Comparison of ENCODE assay signal across 1 cellular context in genomic region chr11:1882265-1883238, GRCh38.
TF ChIP-seq lines count a peak whose summit lies in the region.

No MANE protein-coding gene starts in this region.

TF ChIP-seq in K562, 482 proteins besides CTCF, POLR2A, EP300 and RAD21 (continued from another document and continues in another):
- TF ChIP-seq, protein P1, sequence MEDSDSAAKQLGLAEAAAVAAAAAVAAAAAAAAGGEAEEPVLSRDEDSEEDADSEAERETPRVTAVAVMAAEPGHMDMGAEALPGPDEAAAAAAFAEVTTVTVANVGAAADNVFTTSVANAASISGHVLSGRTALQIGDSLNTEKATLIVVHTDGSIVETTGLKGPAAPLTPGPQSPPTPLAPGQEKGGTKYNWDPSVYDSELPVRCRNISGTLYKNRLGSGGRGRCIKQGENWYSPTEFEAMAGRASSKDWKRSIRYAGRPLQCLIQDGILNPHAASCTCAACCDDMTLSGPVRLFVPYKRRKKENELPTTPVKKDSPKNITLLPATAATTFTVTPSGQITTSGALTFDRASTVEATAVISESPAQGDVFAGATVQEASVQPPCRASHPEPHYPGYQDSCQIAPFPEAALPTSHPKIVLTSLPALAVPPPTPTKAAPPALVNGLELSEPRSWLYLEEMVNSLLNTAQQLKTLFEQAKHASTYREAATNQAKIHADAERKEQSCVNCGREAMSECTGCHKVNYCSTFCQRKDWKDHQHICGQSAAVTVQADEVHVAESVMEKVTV (CRISPR knock-in tag; IDR thresholded peaks at IDR 0.05): peak; percentile 64
- TF ChIP-seq FOXA3 (CRISPR knock-in tag; conservative IDR thresholded peaks at IDR 0.05 in 1 of 2, IDR thresholded peaks at IDR 0.05 in 1 of 2) (no peak), CC2D1A (IDR thresholded peaks at IDR 0.05) (0 out of 2 replicates have a peak, but pooled peaks have one; percentile 28), MEF2A (IDR thresholded peaks at IDR 0.05; ENCODE audit: control insufficient read depth, low read depth, low read length) (no peak), TSC22D4 (tag; IDR thresholded peaks at IDR 0.05) (no peak), ZMIZ1 (IDR thresholded peaks at IDR 0.05; ENCODE audit: low read depth in 2 of 2, low read length in 2 of 2) (no peak), HMGN3 (IDR thresholded peaks at IDR 0.05; ENCODE audit: borderline replicate concordance, extremely low read depth, insufficient read length, low read depth, low read length) (peak; percentile 42), PCBP2 (IDR thresholded peaks at IDR 0.05; ENCODE audit: low read depth, low read length, poor library complexity, severe bottlenecking) (no peak), ZNF449 (CRISPR knock-in tag; IDR thresholded peaks at IDR 0.05) (no peak), CEBPG (CRISPR knock-in tag; IDR thresholded peaks at IDR 0.05) (no peak), CEBPG (tag; conservative IDR thresholded peaks at IDR 0.05 in 1 of 2, IDR thresholded peaks at IDR 0.05 in 1 of 2) (no peak), IRF1 (CRISPR knock-in tag; IDR thresholded peaks at IDR 0.05; ENCODE audit: borderline replicate concordance) (no peak), ZKSCAN3 (CRISPR knock-in tag; IDR thresholded peaks at IDR 0.05) (no peak), CREB1 (IDR thresholded peaks at IDR 0.05) (no peak), CREB1 (CRISPR knock-in tag; IDR thresholded peaks at IDR 0.05) (no peak), GABPB2 (CRISPR knock-in tag; conservative IDR thresholded peaks at IDR 0.05) (no peak), ILK (tag; IDR thresholded peaks at IDR 0.05; ENCODE audit: borderline replicate concordance, low read depth) (no peak), FIP1L1 (IDR thresholded peaks at IDR 0.05; ENCODE audit: low read depth, low read length, poor library complexity, severe bottlenecking) (no peak), TCFL5 (CRISPR knock-in tag; conservative IDR thresholded peaks at IDR 0.05) (no peak), YY1 (IDR thresholded peaks at IDR 0.05; ENCODE audit: borderline replicate concordance in 1 of 3, control insufficient read depth in 1 of 3, extremely low read depth in 1 of 3, insufficient read depth in 3 of 3, insufficient read length in 1 of 3, insufficient replicate concordance in 2 of 3, low read depth in 1 of 3, low read length in 2 of 3) (peak in 2 of 3 experiments; percentile 39 to 61), GABPB1 (CRISPR knock-in tag; IDR thresholded peaks at IDR 0.05) (peak; percentile 56), MAZ (CRISPR knock-in tag; conservative IDR thresholded peaks at IDR 0.05 in 1 of 2, IDR thresholded peaks at IDR 0.05 in 1 of 2) (peak; percentile 30 to 38; a peak in 1 of 4 replicates), NCOA4 (IDR thresholded peaks at IDR 0.05; ENCODE audit: partially characterized antibody) (no peak), ATF7 (IDR thresholded peaks at IDR 0.05) (no peak), E2F3 (CRISPR knock-in tag; IDR thresholded peaks at IDR 0.05) (no peak), STAG1 (CRISPR knock-in tag; IDR thresholded peaks at IDR 0.05; ENCODE audit: borderline replicate concordance) (peak; percentile 76; the same call in 1 of the 2 replicates), RHOXF2B (CRISPR knock-in tag; conservative IDR thresholded peaks at IDR 0.05) (no peak), KLF10 (CRISPR knock-in tag; IDR thresholded peaks at IDR 0.05) (no peak), HOXB6 (CRISPR knock-in tag; IDR thresholded peaks at IDR 0.05; ENCODE audit: borderline replicate concordance) (no peak), KLF13 (tag; IDR thresholded peaks at IDR 0.05; ENCODE audit: borderline replicate concordance, low read depth) (no peak)
- TF ChIP-seq, protein P2, sequence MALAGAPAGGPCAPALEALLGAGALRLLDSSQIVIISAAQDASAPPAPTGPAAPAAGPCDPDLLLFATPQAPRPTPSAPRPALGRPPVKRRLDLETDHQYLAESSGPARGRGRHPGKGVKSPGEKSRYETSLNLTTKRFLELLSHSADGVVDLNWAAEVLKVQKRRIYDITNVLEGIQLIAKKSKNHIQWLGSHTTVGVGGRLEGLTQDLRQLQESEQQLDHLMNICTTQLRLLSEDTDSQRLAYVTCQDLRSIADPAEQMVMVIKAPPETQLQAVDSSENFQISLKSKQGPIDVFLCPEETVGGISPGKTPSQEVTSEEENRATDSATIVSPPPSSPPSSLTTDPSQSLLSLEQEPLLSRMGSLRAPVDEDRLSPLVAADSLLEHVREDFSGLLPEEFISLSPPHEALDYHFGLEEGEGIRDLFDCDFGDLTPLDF (CRISPR knock-in tag; IDR thresholded peaks at IDR 0.05): no peak
- TF ChIP-seq, protein P3, sequence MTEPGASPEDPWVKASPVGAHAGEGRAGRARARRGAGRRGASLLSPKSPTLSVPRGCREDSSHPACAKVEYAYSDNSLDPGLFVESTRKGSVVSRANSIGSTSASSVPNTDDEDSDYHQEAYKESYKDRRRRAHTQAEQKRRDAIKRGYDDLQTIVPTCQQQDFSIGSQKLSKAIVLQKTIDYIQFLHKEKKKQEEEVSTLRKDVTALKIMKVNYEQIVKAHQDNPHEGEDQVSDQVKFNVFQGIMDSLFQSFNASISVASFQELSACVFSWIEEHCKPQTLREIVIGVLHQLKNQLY (CRISPR knock-in tag; conservative IDR thresholded peaks at IDR 0.05): no peak
- TF ChIP-seq, protein P4, sequence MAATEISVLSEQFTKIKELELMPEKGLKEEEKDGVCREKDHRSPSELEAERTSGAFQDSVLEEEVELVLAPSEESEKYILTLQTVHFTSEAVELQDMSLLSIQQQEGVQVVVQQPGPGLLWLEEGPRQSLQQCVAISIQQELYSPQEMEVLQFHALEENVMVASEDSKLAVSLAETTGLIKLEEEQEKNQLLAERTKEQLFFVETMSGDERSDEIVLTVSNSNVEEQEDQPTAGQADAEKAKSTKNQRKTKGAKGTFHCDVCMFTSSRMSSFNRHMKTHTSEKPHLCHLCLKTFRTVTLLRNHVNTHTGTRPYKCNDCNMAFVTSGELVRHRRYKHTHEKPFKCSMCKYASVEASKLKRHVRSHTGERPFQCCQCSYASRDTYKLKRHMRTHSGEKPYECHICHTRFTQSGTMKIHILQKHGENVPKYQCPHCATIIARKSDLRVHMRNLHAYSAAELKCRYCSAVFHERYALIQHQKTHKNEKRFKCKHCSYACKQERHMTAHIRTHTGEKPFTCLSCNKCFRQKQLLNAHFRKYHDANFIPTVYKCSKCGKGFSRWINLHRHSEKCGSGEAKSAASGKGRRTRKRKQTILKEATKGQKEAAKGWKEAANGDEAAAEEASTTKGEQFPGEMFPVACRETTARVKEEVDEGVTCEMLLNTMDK (IDR thresholded peaks at IDR 0.05; ENCODE audit: borderline replicate concordance, insufficient read depth, low read depth, low read length, poor library complexity, severe bottlenecking): peak; percentile 45
- TF ChIP-seq, protein P5, sequence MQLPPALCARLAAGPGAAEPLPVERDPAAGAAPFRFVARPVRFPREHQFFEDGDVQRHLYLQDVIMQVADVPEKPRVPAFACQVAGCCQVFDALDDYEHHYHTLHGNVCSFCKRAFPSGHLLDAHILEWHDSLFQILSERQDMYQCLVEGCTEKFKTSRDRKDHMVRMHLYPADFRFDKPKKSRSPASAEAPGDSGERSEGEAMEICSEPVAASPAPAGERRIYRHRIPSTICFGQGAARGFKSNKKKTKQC (CRISPR knock-in tag; IDR thresholded peaks at IDR 0.05): no peak
- TF ChIP-seq, protein P6, sequence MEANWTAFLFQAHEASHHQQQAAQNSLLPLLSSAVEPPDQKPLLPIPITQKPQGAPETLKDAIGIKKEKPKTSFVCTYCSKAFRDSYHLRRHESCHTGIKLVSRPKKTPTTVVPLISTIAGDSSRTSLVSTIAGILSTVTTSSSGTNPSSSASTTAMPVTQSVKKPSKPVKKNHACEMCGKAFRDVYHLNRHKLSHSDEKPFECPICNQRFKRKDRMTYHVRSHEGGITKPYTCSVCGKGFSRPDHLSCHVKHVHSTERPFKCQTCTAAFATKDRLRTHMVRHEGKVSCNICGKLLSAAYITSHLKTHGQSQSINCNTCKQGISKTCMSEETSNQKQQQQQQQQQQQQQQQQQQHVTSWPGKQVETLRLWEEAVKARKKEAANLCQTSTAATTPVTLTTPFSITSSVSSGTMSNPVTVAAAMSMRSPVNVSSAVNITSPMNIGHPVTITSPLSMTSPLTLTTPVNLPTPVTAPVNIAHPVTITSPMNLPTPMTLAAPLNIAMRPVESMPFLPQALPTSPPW (CRISPR knock-in tag; IDR thresholded peaks at IDR 0.05): peak; percentile 42; the same call in 1 of the 2 replicates
- TF ChIP-seq, protein P7, sequence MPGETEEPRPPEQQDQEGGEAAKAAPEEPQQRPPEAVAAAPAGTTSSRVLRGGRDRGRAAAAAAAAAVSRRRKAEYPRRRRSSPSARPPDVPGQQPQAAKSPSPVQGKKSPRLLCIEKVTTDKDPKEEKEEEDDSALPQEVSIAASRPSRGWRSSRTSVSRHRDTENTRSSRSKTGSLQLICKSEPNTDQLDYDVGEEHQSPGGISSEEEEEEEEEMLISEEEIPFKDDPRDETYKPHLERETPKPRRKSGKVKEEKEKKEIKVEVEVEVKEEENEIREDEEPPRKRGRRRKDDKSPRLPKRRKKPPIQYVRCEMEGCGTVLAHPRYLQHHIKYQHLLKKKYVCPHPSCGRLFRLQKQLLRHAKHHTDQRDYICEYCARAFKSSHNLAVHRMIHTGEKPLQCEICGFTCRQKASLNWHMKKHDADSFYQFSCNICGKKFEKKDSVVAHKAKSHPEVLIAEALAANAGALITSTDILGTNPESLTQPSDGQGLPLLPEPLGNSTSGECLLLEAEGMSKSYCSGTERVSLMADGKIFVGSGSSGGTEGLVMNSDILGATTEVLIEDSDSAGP (CRISPR knock-in tag; IDR thresholded peaks at IDR 0.05): no peak
- TF ChIP-seq, protein P8, sequence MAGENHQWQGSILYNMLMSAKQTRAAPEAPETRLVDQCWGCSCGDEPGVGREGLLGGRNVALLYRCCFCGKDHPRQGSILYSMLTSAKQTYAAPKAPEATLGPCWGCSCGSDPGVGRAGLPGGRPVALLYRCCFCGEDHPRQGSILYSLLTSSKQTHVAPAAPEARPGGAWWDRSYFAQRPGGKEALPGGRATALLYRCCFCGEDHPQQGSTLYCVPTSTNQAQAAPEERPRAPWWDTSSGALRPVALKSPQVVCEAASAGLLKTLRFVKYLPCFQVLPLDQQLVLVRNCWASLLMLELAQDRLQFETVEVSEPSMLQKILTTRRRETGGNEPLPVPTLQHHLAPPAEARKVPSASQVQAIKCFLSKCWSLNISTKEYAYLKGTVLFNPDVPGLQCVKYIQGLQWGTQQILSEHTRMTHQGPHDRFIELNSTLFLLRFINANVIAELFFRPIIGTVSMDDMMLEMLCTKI (IDR thresholded peaks at IDR 0.05; ENCODE audit: partially characterized antibody): no peak
- TF ChIP-seq, protein P9, sequence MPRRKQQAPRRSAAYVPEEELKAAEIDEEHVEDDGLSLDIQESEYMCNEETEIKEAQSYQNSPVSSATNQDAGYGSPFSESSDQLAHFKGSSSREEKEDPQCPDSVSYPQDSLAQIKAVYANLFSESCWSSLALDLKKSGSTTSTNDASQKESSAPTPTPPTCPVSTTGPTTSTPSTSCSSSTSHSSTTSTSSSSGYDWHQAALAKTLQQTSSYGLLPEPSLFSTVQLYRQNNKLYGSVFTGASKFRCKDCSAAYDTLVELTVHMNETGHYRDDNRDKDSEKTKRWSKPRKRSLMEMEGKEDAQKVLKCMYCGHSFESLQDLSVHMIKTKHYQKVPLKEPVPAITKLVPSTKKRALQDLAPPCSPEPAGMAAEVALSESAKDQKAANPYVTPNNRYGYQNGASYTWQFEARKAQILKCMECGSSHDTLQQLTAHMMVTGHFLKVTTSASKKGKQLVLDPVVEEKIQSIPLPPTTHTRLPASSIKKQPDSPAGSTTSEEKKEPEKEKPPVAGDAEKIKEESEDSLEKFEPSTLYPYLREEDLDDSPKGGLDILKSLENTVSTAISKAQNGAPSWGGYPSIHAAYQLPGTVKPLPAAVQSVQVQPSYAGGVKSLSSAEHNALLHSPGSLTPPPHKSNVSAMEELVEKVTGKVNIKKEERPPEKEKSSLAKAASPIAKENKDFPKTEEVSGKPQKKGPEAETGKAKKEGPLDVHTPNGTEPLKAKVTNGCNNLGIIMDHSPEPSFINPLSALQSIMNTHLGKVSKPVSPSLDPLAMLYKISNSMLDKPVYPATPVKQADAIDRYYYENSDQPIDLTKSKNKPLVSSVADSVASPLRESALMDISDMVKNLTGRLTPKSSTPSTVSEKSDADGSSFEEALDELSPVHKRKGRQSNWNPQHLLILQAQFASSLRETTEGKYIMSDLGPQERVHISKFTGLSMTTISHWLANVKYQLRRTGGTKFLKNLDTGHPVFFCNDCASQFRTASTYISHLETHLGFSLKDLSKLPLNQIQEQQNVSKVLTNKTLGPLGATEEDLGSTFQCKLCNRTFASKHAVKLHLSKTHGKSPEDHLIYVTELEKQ (CRISPR knock-in tag; IDR thresholded peaks at IDR 0.05): no peak
